Comparison of ENCODE assay signal across 25 cellular contexts in the genomic region with DNA sequence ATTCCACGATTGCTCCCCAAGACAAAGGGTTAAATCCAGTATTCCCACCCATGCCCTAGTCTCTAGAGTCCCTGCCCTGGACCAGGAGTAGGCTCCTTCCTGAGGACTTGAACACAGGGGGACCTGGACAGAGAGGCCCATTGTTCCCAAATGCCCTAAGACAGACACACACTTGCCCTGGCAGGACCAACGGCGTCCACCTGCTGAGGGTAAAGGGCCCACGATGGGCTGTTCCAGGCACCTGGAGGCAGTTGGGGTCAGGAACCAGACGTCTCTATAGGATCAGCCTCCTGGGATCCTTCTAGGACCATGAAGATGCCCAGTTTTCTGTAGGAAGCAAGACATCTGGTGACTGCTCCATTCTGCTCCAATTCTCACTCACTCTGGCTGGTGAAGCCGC. TPM values are rescaled to one million over a fixed set of nuclear protein-coding genes. Genes with fewer than 3 reads are reported as not detected.
"Had no signal": no experiment of that assay in that cellular context is flagged by ENCODE, and none has a peak within 500 bp of the region (broad histone marks: within the 10 kb centered on the region; RNA-seq: fewer than 3 reads in every experiment).

No MANE protein-coding gene starts in this region.

- H3K27ac ChIP-seq: ascending aorta, cardiac muscle cell, KMS-11, SJSA1 had no signal

- H3K36me3 ChIP-seq: ascending aorta, cardiac muscle cell, SJSA1 had no signal

- DNase-seq: activated CD4-positive, alpha-beta T cell treated with anti-CD3 and anti-CD28 coated beads, Interleukin-2, amount 10 ng/mL, durations not matched to agents 7 days and 5 days; activated CD4-positive, alpha-beta T cell treated with anti-CD3 and anti-CD28 coated beads, Interleukin-2, amount 50 U/mL, for 48 hours; activated CD8-positive, alpha-beta T cell treated with anti-CD3 and anti-CD28 coated beads, Interleukin-2, amount 10 ng/mL, durations not matched to agents 7 days and 5 days; activated naive CD4-positive, alpha-beta T cell treated with anti-CD3 and anti-CD28 coated beads, Interleukin-2, amount 50 U/mL, for 16 hours; activated naive CD8-positive, alpha-beta T cell treated with anti-CD3 and anti-CD28 coated beads, Interleukin-2, amount 10 ng/mL, durations not matched to agents 7 days and 5 days; activated T-cell treated with anti-CD3 and anti-CD28 coated beads, Interleukin-2, amount 50 U/mL, for 24 hours; amygdala; MM.1S; MV-4-11; NCI-H1092; NCI-H1436 treated with DMSO at 0.1 percent for 48 hours; NCI-H1694 treated with DMSO at 0.1 percent for 48 hours; NCI-H2029; NCI-H345; NCI-H524 treated with DMSO at 0.1 percent for 48 hours; RPMI8226; SHP77 treated with DMSO at 0.1 percent for 48 hours; SK-N-SH had no signal

- H3K27me3 ChIP-seq: ascending aorta, cardiac muscle cell, SJSA1 had no signal

- H3K4me1 ChIP-seq: ascending aorta, SJSA1 had no signal

- H3K9me3 ChIP-seq: ascending aorta, SJSA1, SK-N-SH had no signal

- H3K4me3 ChIP-seq: ascending aorta, cardiac muscle cell, SJSA1 had no signal

- ATAC-seq: activated CD8-positive, alpha-beta T cell treated with anti-CD3 and anti-CD28 coated beads, Interleukin-2, amount 10 ng/mL, durations not matched to agents 7 days and 5 days; Panc1 had no signal

RNA-seq across cellular contexts. Expression of gene TNFRSF13B, which starts 39.3 kb away (rescaled TPM):
- total RNA-seq: activated CD4-positive, alpha-beta T cell treated with anti-CD3 and anti-CD28 coated beads, Interleukin-2, amount 10 ng/mL, durations not matched to agents 7 days and 5 days; activated CD8-positive, alpha-beta T cell treated with anti-CD3 and anti-CD28 coated beads, Interleukin-2, amount 10 ng/mL, durations not matched to agents 7 days and 5 days; activated naive CD8-positive, alpha-beta T cell treated with anti-CD3 and anti-CD28 coated beads, Interleukin-2, amount 10 ng/mL, durations not matched to agents 7 days and 5 days; ascending aorta; cardiac muscle cell; LHCN-M2; NCI-H460; SJSA1 had no signal
- polyA plus RNA-seq: cardiac muscle cell, SK-N-SH had no signal
